In the genomic region with DNA sequence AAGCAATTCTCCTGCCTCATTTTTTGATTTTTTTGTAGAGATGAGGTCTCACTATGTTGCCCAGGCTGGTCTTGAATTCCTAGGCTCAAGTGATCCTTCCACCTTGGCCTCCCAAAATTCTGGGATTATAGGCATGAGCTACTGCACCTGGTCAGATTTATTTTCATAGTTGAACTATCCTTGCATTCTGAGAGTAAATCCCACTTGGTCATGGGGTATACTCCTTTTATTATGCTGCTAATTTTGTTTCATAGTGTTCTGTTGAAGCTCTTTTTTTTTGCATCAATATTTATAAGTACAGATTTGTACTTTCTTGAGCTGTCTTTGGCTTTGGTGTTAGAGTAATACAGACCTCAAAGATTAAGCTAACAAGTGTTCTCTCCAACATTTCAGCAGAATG, we compare ENCODE assay signal across 28 cellular contexts. TPM values are rescaled to one million over a fixed set of nuclear protein-coding genes. Genes with fewer than 3 reads are reported as not detected.
DNase-seq lines count a peak whose midpoint lies in the region; ATAC-seq, FAIRE-seq and TF ChIP-seq lines count a peak whose summit lies in the region.
"Had no signal": no experiment of that assay in that cellular context is flagged by ENCODE, and none has a peak within 500 bp of the region (broad histone marks: within the 10 kb centered on the region; RNA-seq: fewer than 3 reads in every experiment).

No MANE protein-coding gene starts in this region.

- DNase-seq in K562 (ENCODE audit: extremely low read depth in 1 of 4, low spot score in 3 of 4) = no peak
- DNase-seq: 8988T; ACHN; AML-193; BE2C; C1 segment of cervical spinal cord; Caco-2; Calu3; CD4-positive, alpha-beta memory T cell; CD4-positive, alpha-beta T cell; CD4-positive, CD25-positive, alpha-beta regulatory T cell; CD8-positive, alpha-beta memory T cell; CD8-positive, alpha-beta T cell; COR-L47; DMS 273 treated with DMSO at 0.1 percent for 48 hours; DMS153; DMS53; DMS79; DMS79 treated with DMSO at 0.1 percent for 48 hours; DND-41; EL had no signal

- no peak overlapping the region for H3K4me3 ChIP-seq in K562
- H3K4me3 ChIP-seq: A549; BLaER1; BLaER1 treated with 17β-estradiol and CSF1 and Interleukin-3, amounts not matched to agents 10 nM and 100 nM had no signal

- no peak for TF ChIP-seq POLR2A in K562 (conservative IDR thresholded peaks at IDR 0.05)

- peaks cover 0 to 13% of the 10 kb centered on the region in 2 experiments; a peak in 2 of 5 replicates for H3K4me1 ChIP-seq in K562 (replicated peaks in 1 of 2; ENCODE audit: control insufficient read depth in 2 of 2, insufficient read depth in 2 of 2, low read length in 2 of 2)
- H3K4me1 ChIP-seq: A549; BE2C; BLaER1; BLaER1 treated with 17β-estradiol and CSF1 and Interleukin-3, amounts not matched to agents 10 nM and 100 nM; Caco-2 had no signal

- TF ChIP-seq CTCF in K562 (IDR thresholded peaks at IDR 0.05 in 2 of 3, conservative IDR thresholded peaks at IDR 0.05 in 1 of 3; ENCODE audit: insufficient read depth in 2 of 3, low read depth in 1 of 3, low read length in 3 of 3) = no peak

- peaks cover 9 to 13% of the 10 kb centered on the region in 2 experiments; a peak in 3 of 5 replicates for H3K27me3 ChIP-seq in K562 (ENCODE audit: control insufficient read depth in 2 of 2, insufficient read depth in 2 of 2, low read length in 2 of 2)
- H3K27me3 ChIP-seq: BE2C; BLaER1; BLaER1 treated with 17β-estradiol and CSF1 and Interleukin-3, amounts not matched to agents 10 nM and 100 nM had no signal

- BruUV-seq in K562 (replicated peaks; lab: Mats Ljungman, UMichigan) = no TSS peak

- CTCF ChIA-PET in K562 (lab: Yijun Ruan, JAX; ENCODE audit: low intra/inter-chr PET ratio) = no interaction called here

- TF ChIP-seq EP300 in K562 (IDR thresholded peaks at IDR 0.05; ENCODE audit: low read length) = no peak

- TF ChIP-seq RAD21 in K562 (CRISPR knock-in tag; conservative IDR thresholded peaks at IDR 0.05 in 1 of 2, IDR thresholded peaks at IDR 0.05 in 1 of 2) = no peak

- H2AFZ ChIP-seq in K562 (ENCODE audit: low read depth, low read length) = no peak overlapping the region

- POLR2A ChIA-PET in K562 (lab: Yijun Ruan, JAX) = interaction anchor here (1.1 to 1.9 kb wide), 2 partner anchors 9 to 10 kb away, joined by 3 to 6 read pairs; no protein-coding TSS in a partner anchor

- no peak overlapping the region for H3K9ac ChIP-seq in K562 (ENCODE audit: insufficient read depth in 1 of 2, low read depth in 2 of 2, low read length in 2 of 2)
- H3K9ac ChIP-seq: BLaER1; BLaER1 treated with 17β-estradiol and CSF1 and Interleukin-3, amounts not matched to agents 10 nM and 100 nM had no signal

- H3K4me2 ChIP-seq in K562 (ENCODE audit: insufficient read depth, low read length) = no peak overlapping the region
- H3K4me2 ChIP-seq: A549; BLaER1; BLaER1 treated with 17β-estradiol and CSF1 and Interleukin-3, amounts not matched to agents 10 nM and 100 nM had no signal

- H3K79me2 ChIP-seq in K562 (ENCODE audit: control insufficient read depth, insufficient read depth, low read length) = no peaks in the 10 kb centered on the region

- H3K27ac ChIP-seq in K562 (ENCODE audit: extremely low read depth, low read depth, low read length) = no peak overlapping the region
- H3K27ac ChIP-seq: 22Rv1; A549; BLaER1; BLaER1 treated with 17β-estradiol and CSF1 and Interleukin-3, amounts not matched to agents 10 nM and 100 nM; C4-2B had no signal

- no peak for FAIRE-seq in K562 (lab: Jason Lieb, UNC)
- FAIRE-seq: A204.1, A549 had no signal

- H3K36me3 ChIP-seq in K562 (ENCODE audit: control insufficient read depth, insufficient read depth, low read length) = no peaks in the 10 kb centered on the region
- H3K36me3 ChIP-seq: BE2C; BLaER1; BLaER1 treated with 17β-estradiol and CSF1 and Interleukin-3, amounts not matched to agents 10 nM and 100 nM had no signal

- ATAC-seq in K562 = no peak
- ATAC-seq in HG02938 (IDR thresholded peaks at IDR 0.05; ENCODE audit: unreplicated experiment) = no peak
- ATAC-seq: A549; CD8-positive, alpha-beta T cell had no signal

- in situ Hi-C loops in K562 (cut with MboI) = no loop called here

- H4K20me1 ChIP-seq in K562 (replicated peaks; ENCODE audit: control insufficient read depth, insufficient read depth, low read length) = no peaks in the 10 kb centered on the region
- H4K20me1 ChIP-seq: BLaER1; BLaER1 treated with 17β-estradiol and CSF1 and Interleukin-3, amounts not matched to agents 10 nM and 100 nM had no signal

- intact Hi-C loops in K562 (cut with micrococcal nuclease) = no loop called here

- H3K9me3 ChIP-seq in K562 (replicated peaks; ENCODE audit: control insufficient read depth, insufficient read depth, low read depth, low read length) = 0 out of 2 replicates have a peak, but pooled peaks cover 2% of the 10 kb centered on the region
- H3K9me3 ChIP-seq: BE2C, Caco-2 had no signal

- no peaks in the 10 kb centered on the region for H3K9me1 ChIP-seq in K562 (ENCODE audit: control insufficient read depth, insufficient read depth, low read length)

TF ChIP-seq in K562, 482 proteins besides CTCF, POLR2A, EP300 and RAD21:
- TF ChIP-seq ZNF347 (CRISPR knock-in tag; IDR thresholded peaks at IDR 0.05; ENCODE audit: low read depth) (no peak), VEZF1 (CRISPR knock-in tag; IDR thresholded peaks at IDR 0.05) (no peak), HEY1 (CRISPR knock-in tag; IDR thresholded peaks at IDR 0.05; ENCODE audit: borderline replicate concordance) (no peak), SPI1 (IDR thresholded peaks at IDR 0.05; ENCODE audit: borderline replicate concordance, low read depth, low read length) (no peak), ZNF324 (CRISPR knock-in tag; IDR thresholded peaks at IDR 0.05) (peak; percentile 92), HMG20A (CRISPR knock-in tag; conservative IDR thresholded peaks at IDR 0.05) (no peak)
- TF ChIP-seq, protein P1, sequence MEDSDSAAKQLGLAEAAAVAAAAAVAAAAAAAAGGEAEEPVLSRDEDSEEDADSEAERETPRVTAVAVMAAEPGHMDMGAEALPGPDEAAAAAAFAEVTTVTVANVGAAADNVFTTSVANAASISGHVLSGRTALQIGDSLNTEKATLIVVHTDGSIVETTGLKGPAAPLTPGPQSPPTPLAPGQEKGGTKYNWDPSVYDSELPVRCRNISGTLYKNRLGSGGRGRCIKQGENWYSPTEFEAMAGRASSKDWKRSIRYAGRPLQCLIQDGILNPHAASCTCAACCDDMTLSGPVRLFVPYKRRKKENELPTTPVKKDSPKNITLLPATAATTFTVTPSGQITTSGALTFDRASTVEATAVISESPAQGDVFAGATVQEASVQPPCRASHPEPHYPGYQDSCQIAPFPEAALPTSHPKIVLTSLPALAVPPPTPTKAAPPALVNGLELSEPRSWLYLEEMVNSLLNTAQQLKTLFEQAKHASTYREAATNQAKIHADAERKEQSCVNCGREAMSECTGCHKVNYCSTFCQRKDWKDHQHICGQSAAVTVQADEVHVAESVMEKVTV (CRISPR knock-in tag; IDR thresholded peaks at IDR 0.05) = no peak
- TF ChIP-seq, protein P2, sequence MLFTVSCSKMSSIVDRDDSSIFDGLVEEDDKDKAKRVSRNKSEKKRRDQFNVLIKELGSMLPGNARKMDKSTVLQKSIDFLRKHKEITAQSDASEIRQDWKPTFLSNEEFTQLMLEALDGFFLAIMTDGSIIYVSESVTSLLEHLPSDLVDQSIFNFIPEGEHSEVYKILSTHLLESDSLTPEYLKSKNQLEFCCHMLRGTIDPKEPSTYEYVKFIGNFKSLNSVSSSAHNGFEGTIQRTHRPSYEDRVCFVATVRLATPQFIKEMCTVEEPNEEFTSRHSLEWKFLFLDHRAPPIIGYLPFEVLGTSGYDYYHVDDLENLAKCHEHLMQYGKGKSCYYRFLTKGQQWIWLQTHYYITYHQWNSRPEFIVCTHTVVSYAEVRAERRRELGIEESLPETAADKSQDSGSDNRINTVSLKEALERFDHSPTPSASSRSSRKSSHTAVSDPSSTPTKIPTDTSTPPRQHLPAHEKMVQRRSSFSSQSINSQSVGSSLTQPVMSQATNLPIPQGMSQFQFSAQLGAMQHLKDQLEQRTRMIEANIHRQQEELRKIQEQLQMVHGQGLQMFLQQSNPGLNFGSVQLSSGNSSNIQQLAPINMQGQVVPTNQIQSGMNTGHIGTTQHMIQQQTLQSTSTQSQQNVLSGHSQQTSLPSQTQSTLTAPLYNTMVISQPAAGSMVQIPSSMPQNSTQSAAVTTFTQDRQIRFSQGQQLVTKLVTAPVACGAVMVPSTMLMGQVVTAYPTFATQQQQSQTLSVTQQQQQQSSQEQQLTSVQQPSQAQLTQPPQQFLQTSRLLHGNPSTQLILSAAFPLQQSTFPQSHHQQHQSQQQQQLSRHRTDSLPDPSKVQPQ (CRISPR knock-in tag; IDR thresholded peaks at IDR 0.05; ENCODE audit: borderline replicate concordance) = no peak

RNA-seq across cellular contexts. Expression of gene CCSAP, which starts 12.8 kb away (rescaled TPM):
- total RNA-seq in K562 (2011; cell fraction: chromatin; rRNA removed; ENCODE audit: low replicate concordance) = 9.4 and 42.2 TPM in 2 replicates
- total RNA-seq in K562 (2011; cell fraction: nucleolus; rRNA removed) = 6.0 and 8.4 TPM in 2 replicates
- 19.9 and 28.9 TPM in 2 replicates for total RNA-seq in K562 (2011; cell fraction: nucleoplasm; rRNA removed)
- total RNA-seq in K562 (2014; rRNA removed) (7.8 and 8.2 TPM in 2 replicates), K562 (2014; rRNA removed; fragmentation: Illumina TruSeq; extraction: Trizol) (13.6 and 14.4 TPM in 2 replicates), K562 (2015; rRNA removed; fragmentation: Illumina TruSeq; extraction: Trizol) (10.7 and 11.2 TPM in 2 replicates), K562 (2021) (10.3 and 10.5 TPM in 2 replicates)
- polyA plus RNA-seq in K562 (2011; rRNA removed) (15.9 and 18.4 TPM in 2 replicates), K562 (2014; fragmentation: Illumina TruSeq; extraction: Trizol) (6.9 and 9.5 TPM in 2 replicates), K562 (2014; fragmentation: Nextera tagmentation; extraction: Ambion mirVana) (1 to 10 TPM; 3.6 to 4.3 TPM), K562 (2014; rRNA removed) (6.0 and 8.2 TPM in 2 replicates)
- 2.7 and 11.3 TPM in 2 replicates for polyA plus RNA-seq in K562 (2011; cell fraction: cytosol; rRNA removed)
- polyA plus RNA-seq in K562 (2011; cell fraction: nucleus; rRNA removed) = 8.0 and 22.9 TPM in 2 replicates
- polyA plus RNA-seq in K562 (2012) = 6.5 and 7.3 TPM in 2 replicates
- polyA minus RNA-seq in K562 (2011; rRNA and poly(A)+ RNA removed) = 22.1 and 31.4 TPM in 2 replicates
- polyA minus RNA-seq in K562 (2011; cell fraction: cytosol; rRNA and poly(A)+ RNA removed) = 12.0 and 16.3 TPM in 2 replicates
- 5.0 and 16.2 TPM in 2 replicates for polyA minus RNA-seq in K562 (2011; cell fraction: nucleus; rRNA and poly(A)+ RNA removed)
